In the genomic region with DNA sequence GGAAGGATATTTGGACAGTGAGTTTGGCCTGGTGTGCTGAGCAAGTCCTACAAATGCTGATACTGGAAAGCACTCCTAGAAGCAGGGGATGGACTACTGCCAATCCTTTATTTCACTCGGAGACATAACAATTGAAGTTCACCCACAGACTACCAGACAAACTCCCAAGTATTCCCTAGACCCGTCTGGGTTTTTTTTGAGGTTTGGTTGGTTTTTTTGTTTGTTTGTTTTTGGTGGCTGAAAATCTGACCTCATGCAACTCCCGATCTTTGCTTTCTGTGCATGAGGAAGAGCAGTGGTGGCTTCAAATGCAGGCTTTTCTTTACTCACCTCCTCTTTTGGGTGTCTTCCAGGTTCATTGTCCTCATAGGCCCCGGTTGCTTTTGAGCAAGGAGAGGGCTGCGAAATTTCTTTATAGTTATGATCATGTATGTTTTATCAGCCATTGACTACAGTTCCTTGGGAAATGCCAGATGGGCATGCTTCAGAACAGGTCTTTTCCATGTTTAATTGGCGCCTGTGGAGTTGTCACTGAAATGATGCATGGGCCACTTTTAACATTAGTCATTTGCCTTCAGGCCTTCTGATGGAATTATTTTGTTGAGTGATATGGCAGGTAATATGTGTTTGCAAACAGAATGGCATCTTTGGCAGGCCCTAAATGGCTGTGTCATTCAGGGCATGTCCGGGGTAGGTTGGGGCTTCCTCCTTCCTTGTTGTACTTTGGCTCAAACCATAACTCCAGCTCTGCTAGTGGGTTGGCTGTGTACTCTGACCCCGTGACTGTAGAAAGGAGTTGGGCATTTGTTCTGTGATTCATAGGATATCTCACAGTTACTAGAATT, we compare ENCODE assay signal across 8 cellular contexts. TPM values are rescaled to one million over a fixed set of nuclear protein-coding genes. Genes with fewer than 3 reads are reported as not detected.
DNase-seq lines count a peak whose midpoint lies in the region; ATAC-seq and TF ChIP-seq lines count a peak whose summit lies in the region.

No MANE protein-coding gene starts in this region.

- H3K27ac ChIP-seq in RWPE2 (ENCODE audit: poor library complexity, severe bottlenecking) (peak overlapping the region; percentile 87), foreskin keratinocyte (peak overlapping the region; percentile 13)

- H3K9me3 ChIP-seq in RWPE2 (ENCODE audit: severe bottlenecking) = no peaks in the 10 kb centered on the region

- no peaks in the 10 kb centered on the region for H3K36me3 ChIP-seq in RWPE2 (ENCODE audit: low read depth)

- peak overlapping the region; percentile 44 for H3K4me3 ChIP-seq in RWPE2 (ENCODE audit: severe bottlenecking)

- peak; percentile 85 for DNase-seq in A172 (ENCODE audit: low spot score)
- peak; percentile 89 for DNase-seq in RWPE2 (ENCODE audit: low spot score)
- DNase-seq in foreskin keratinocyte = peak; percentile 96 to 97
- DNase-seq in left ventricle myocardium superior = no peak
- DNase-seq in KBM-7 = no peak

- H3K4me1 ChIP-seq in RWPE2 (ENCODE audit: insufficient read depth, poor library complexity, severe bottlenecking) (peaks cover 14% of the 10 kb centered on the region), foreskin keratinocyte (peaks cover 16% of the 10 kb centered on the region)

- intact Hi-C loops in left ventricle myocardium superior (cut with micrococcal nuclease) = no loop called here

- ATAC-seq in GM21529 (IDR thresholded peaks at IDR 0.05; ENCODE audit: unreplicated experiment) (peak; percentile 14), RWPE2 (ENCODE audit: low read depth) (peak; percentile 77), foreskin keratinocyte (peak; percentile 68), GM18858 (IDR thresholded peaks at IDR 0.05; ENCODE audit: unreplicated experiment) (no peak), GM21619 (IDR thresholded peaks at IDR 0.05; ENCODE audit: unreplicated experiment) (no peak), left ventricle myocardium superior (no peak)

- H3K27me3 ChIP-seq in RWPE2 (ENCODE audit: insufficient read depth, poor library complexity, severe bottlenecking) (no peaks in the 10 kb centered on the region), foreskin keratinocyte (no peaks in the 10 kb centered on the region)

- in situ Hi-C loops in KBM-7 (cut with MboI; ENCODE audit: low pct_unique_long_range_greater_than_20kb, low sequenced_read_pairs) = no loop called here

- no peak for TF ChIP-seq CTCF in RWPE2 (IDR thresholded peaks at IDR 0.05; ENCODE audit: poor library complexity, severe bottlenecking)
- no peak for TF ChIP-seq CTCF in foreskin keratinocyte (conservative IDR thresholded peaks at IDR 0.05)

RNA-seq across cellular contexts. Expression of a gene that starts 1.9 kb away (rescaled TPM):
- 2.0 TPM in 2 replicates for total RNA-seq in A172 (2014; rRNA removed; shearing (Covaris generic))
- total RNA-seq in foreskin keratinocyte = 4.8 and 5.1 TPM in 2 replicates
- polyA plus RNA-seq in foreskin keratinocyte = 1.9 TPM in 2 replicates
- total RNA-seq in left ventricle myocardium superior = 9.3 TPM

Comparison
In these comparisons a context has a peak if more than half of its experiments do, and no peak if none do; other contexts are left out.
1. DNase-seq: peak in A172 (single experiment), RWPE2 (single experiment) and foreskin keratinocyte (2 of 2); none in left ventricle myocardium superior (single experiment) and KBM-7 (single experiment).
2. ATAC-seq: peak in GM21529 (single experiment), RWPE2 (single experiment) and foreskin keratinocyte (single experiment); none in GM18858 (single experiment), GM21619 (single experiment) and left ventricle myocardium superior (single experiment).